10 cellular contexts compared by ENCODE assay signal in the genomic region with DNA sequence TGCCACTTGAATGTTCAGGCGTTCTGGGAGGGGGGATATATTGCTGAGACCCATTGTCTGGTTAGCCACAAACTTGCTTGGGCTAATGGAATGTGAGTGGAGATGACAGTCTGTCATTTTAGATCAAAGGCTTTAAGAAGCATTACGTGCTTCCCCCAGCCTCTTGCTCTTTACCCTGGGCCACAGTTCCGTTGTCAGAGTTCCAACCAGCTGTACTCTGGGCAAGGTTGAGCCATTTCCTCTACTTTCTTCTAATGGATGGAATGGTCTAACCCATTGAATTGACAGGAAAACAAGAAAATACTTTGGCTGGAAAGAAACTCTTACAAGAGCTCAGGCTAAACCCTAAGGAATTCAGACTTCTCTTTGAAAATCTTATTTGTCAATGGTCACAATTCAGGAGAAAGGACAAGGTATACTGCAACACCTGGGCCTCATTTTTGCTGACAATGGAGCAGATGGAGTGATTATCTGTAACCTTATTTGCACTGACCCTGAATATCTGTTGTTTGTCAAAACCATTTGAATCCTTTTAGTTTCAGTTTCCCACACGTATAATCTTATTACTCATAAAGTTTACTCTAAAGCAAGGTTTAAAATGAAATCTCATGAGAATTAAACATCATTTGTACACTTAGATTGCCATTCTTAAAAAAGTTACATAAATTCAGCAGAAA.
DNase-seq lines count a peak whose midpoint lies in the region; ATAC-seq, FAIRE-seq and TF ChIP-seq lines count a peak whose summit lies in the region.
"Had no signal": no experiment of that assay in that cellular context is flagged by ENCODE, and none has a peak within 500 bp of the region (broad histone marks: within the 10 kb centered on the region; RNA-seq: fewer than 3 reads in every experiment).

No MANE protein-coding gene starts in this region.

- no peak overlapping the region for H2AFZ ChIP-seq in astrocyte (ENCODE audit: low read depth, low read length)
- peak overlapping the region; percentile 19 for H2AFZ ChIP-seq in neuronal stem cell (ENCODE audit: low read length)

- TF ChIP-seq CTCF in astrocyte (IDR thresholded peaks at IDR 0.05; ENCODE audit: insufficient read depth, low read depth, low read length): no peak

- no peak overlapping the region for H2AK5ac ChIP-seq in neuronal stem cell (ENCODE audit: low read depth, low read length)

- H3K4ac ChIP-seq in neuronal stem cell (ENCODE audit: low read length): no peak overlapping the region

- ATAC-seq in GM18511 (IDR thresholded peaks at IDR 0.05; ENCODE audit: unreplicated experiment) (peak; percentile 56), HG03354 (IDR thresholded peaks at IDR 0.05; ENCODE audit: poor library complexity, severe bottlenecking, unreplicated experiment) (peak; percentile 59), HG03045 (IDR thresholded peaks at IDR 0.05; ENCODE audit: unreplicated experiment) (no peak), GM21619 (IDR thresholded peaks at IDR 0.05; ENCODE audit: unreplicated experiment) (no peak)
- ATAC-seq in activated T-cell treated with anti-CD3 and anti-CD28 coated beads, Interleukin-2, amount 50 U/mL, for 72 hours (replicated peaks in 1 of 2): no peak

- H3K9ac ChIP-seq in astrocyte (ENCODE audit: low read length): no peak overlapping the region
- no peak overlapping the region for H3K9ac ChIP-seq in neuronal stem cell (ENCODE audit: low read depth, low read length, poor library complexity)

- H3K9me3 ChIP-seq in astrocyte (ENCODE audit: insufficient read depth, low read depth, low read length): no peaks in the 10 kb centered on the region
- H3K9me3 ChIP-seq in neuronal stem cell (replicated peaks in 1 of 2; ENCODE audit: control insufficient read depth in 2 of 2, insufficient read depth in 1 of 2, low read depth in 1 of 2, low read length in 2 of 2): no peaks in the 10 kb centered on the region

- no peaks in the 10 kb centered on the region for H3K79me2 ChIP-seq in astrocyte (ENCODE audit: insufficient read depth, low read length)

- no peaks in the 10 kb centered on the region for H3K79me1 ChIP-seq in neuronal stem cell (ENCODE audit: low read depth, low read length)

- H4K8ac ChIP-seq in neuronal stem cell (ENCODE audit: low read depth, low read length): no peak overlapping the region

- DNase-seq in astrocyte (ENCODE audit: low read depth): peak; percentile 70
- no peak for DNase-seq in neuronal stem cell (ENCODE audit: low spot score)
- no peak for DNase-seq in activated T-cell treated with anti-CD3 and anti-CD28 coated beads, Interleukin-2, amount 50 U/mL, for 72 hours
- DNase-seq in kidney glomerular epithelial cell (lab: John Stamatoyannopoulos, UW): no peak
- DNase-seq: activated CD4-positive, alpha-beta T cell treated with anti-CD3 and anti-CD28 coated beads for 48 hours; GOT3 had no signal

- no peak overlapping the region for H2BK5ac ChIP-seq in neuronal stem cell (ENCODE audit: low read length)

- no peaks in the 10 kb centered on the region for H3K9me3 Mint-ChIP-seq in astrocyte (ENCODE audit: unreplicated experiment)
- H3K9me3 Mint-ChIP-seq in activated T-cell treated with anti-CD3 and anti-CD28 coated beads, Interleukin-2, amount 50 U/mL, for 72 hours: no peaks in the 10 kb centered on the region

- H3K4me2 ChIP-seq in astrocyte (ENCODE audit: low read length): peak overlapping the region; percentile 49
- no peak overlapping the region for H3K4me2 ChIP-seq in neuronal stem cell (ENCODE audit: insufficient read depth, low read length, poor library complexity, severe bottlenecking)

- no peak overlapping the region for H3K4me3 Mint-ChIP-seq in astrocyte (ENCODE audit: unreplicated experiment)
- H3K4me3 Mint-ChIP-seq in activated T-cell treated with anti-CD3 and anti-CD28 coated beads, Interleukin-2, amount 50 U/mL, for 72 hours: no peak overlapping the region

- H3K4me3 ChIP-seq in astrocyte (ENCODE audit: insufficient read depth, low read depth, low read length): no peak overlapping the region
- no peak overlapping the region for H3K4me3 ChIP-seq in neuronal stem cell (ENCODE audit: low read length in 2 of 2)

- H3K4me1 ChIP-seq in astrocyte (ENCODE audit: insufficient read depth, low read length) (peaks cover 7% of the 10 kb centered on the region), neuronal stem cell (ENCODE audit: control insufficient read depth in 2 of 2, insufficient read depth in 1 of 2, low read depth in 1 of 2, low read length in 2 of 2) (peaks cover 0 to 22% of the 10 kb centered on the region in 2 donors)

- WGBS in neuronal stem cell (ENCODE audit: extremely low coverage in 2 of 2, insufficient read length in 2 of 2, insufficient replicate concordance in 1 of 2), 2 donors: no CpG with 5 or more reads among the region's 4 CpGs

- FAIRE-seq in astrocyte (lab: Jason Lieb, UNC): no peak

- H3K36me3 ChIP-seq in astrocyte (ENCODE audit: insufficient read depth, low read length) (no peaks in the 10 kb centered on the region), neuronal stem cell (replicated peaks in 1 of 2; ENCODE audit: control insufficient read depth in 2 of 2, insufficient read depth in 2 of 2, low read length in 2 of 2) (no peaks in the 10 kb centered on the region)

- H3K27ac ChIP-seq in astrocyte (ENCODE audit: low read depth, low read length) (no peak overlapping the region), neuronal stem cell (replicated peaks; ENCODE audit: low read length) (no peak overlapping the region)

- peak overlapping the region; percentile 67 for H3K27ac Mint-ChIP-seq in astrocyte (ENCODE audit: unreplicated experiment)
- no peak overlapping the region for H3K27ac Mint-ChIP-seq in activated T-cell treated with anti-CD3 and anti-CD28 coated beads, Interleukin-2, amount 50 U/mL, for 72 hours

- H3K23ac ChIP-seq in neuronal stem cell (ENCODE audit: low read depth, low read length, poor library complexity): no peak overlapping the region

- H3K4me1 Mint-ChIP-seq in astrocyte (ENCODE audit: low read depth, unreplicated experiment): peaks cover 23% of the 10 kb centered on the region
- no peaks in the 10 kb centered on the region for H3K4me1 Mint-ChIP-seq in activated T-cell treated with anti-CD3 and anti-CD28 coated beads, Interleukin-2, amount 50 U/mL, for 72 hours (ENCODE audit: low read depth)

- H3K36me3 Mint-ChIP-seq in astrocyte (ENCODE audit: low read depth, unreplicated experiment): no peaks in the 10 kb centered on the region
- H3K36me3 Mint-ChIP-seq in activated T-cell treated with anti-CD3 and anti-CD28 coated beads, Interleukin-2, amount 50 U/mL, for 72 hours (ENCODE audit: insufficient read depth in 2 of 2): no peaks in the 10 kb centered on the region

- H3K27me3 ChIP-seq in astrocyte (ENCODE audit: insufficient read depth, low read length) (no peaks in the 10 kb centered on the region), neuronal stem cell (ENCODE audit: control insufficient read depth in 3 of 3, insufficient read depth in 3 of 3, low read depth in 1 of 3, low read length in 3 of 3) (no peaks in the 10 kb centered on the region)

- no peak overlapping the region for H4K91ac ChIP-seq in neuronal stem cell (ENCODE audit: low read depth, low read length, poor library complexity)

- H3K14ac ChIP-seq in neuronal stem cell (ENCODE audit: low read length): no peak overlapping the region

- no peak overlapping the region for H3K18ac ChIP-seq in neuronal stem cell (ENCODE audit: low read length)

- H2BK12ac ChIP-seq in neuronal stem cell (ENCODE audit: low read length): no peak overlapping the region

- no peak overlapping the region for H2BK120ac ChIP-seq in neuronal stem cell (ENCODE audit: low read depth, low read length)

- H3K27me3 Mint-ChIP-seq in astrocyte (ENCODE audit: low read depth, unreplicated experiment): no peaks in the 10 kb centered on the region
- no peaks in the 10 kb centered on the region for H3K27me3 Mint-ChIP-seq in activated T-cell treated with anti-CD3 and anti-CD28 coated beads, Interleukin-2, amount 50 U/mL, for 72 hours (ENCODE audit: low read depth)

- H2BK15ac ChIP-seq in neuronal stem cell (ENCODE audit: low read length): no peak overlapping the region

- no peaks in the 10 kb centered on the region for H4K20me1 ChIP-seq in astrocyte (ENCODE audit: insufficient read depth, low read length)

Comparison
In these comparisons a context has a peak if more than half of its experiments do, and no peak if none do; other contexts are left out.
1. ATAC-seq: peak in GM18511 (single experiment) and HG03354 (single experiment); none in activated T-cell treated with anti-CD3 and anti-CD28 coated beads, Interleukin-2, amount 50 U/mL, for 72 hours (0 of 2), HG03045 (single experiment) and GM21619 (single experiment).